2 cellular contexts compared by ENCODE assay signal in genomic region chr20:46546293-46546692, GRCh38.
TF ChIP-seq lines count a peak whose summit lies in the region.

No MANE protein-coding gene starts in this region.

TF ChIP-seq in HepG2, 621 proteins besides CTCF, POLR2A, EP300 and RAD21:
- TF ChIP-seq USF2 (IDR thresholded peaks at IDR 0.05; ENCODE audit: low read depth, low read length): peak; percentile 81
- TF ChIP-seq USF2 (CRISPR knock-in tag; IDR thresholded peaks at IDR 0.05; ENCODE audit: borderline replicate concordance): peak; percentile 59; the same call in 1 of the 2 replicates
- TF ChIP-seq NAIF1 (CRISPR knock-in tag; IDR thresholded peaks at IDR 0.05; ENCODE audit: borderline replicate concordance): no peak
- TF ChIP-seq RAD51 (IDR thresholded peaks at IDR 0.05; ENCODE audit: borderline replicate concordance): peak; percentile 56; the same call in 1 of the 2 replicates
- no peak for TF ChIP-seq HNRNPL (IDR thresholded peaks at IDR 0.05; ENCODE audit: low read depth, low read length)
- no peak for TF ChIP-seq ARHGAP35 (CRISPR knock-in tag; IDR thresholded peaks at IDR 0.05; ENCODE audit: borderline replicate concordance)
- no peak for TF ChIP-seq RORA (CRISPR knock-in tag; IDR thresholded peaks at IDR 0.05)
- TF ChIP-seq NFYB (CRISPR knock-in tag; IDR thresholded peaks at IDR 0.05): peak; percentile 77
- TF ChIP-seq NFYC (CRISPR knock-in tag; IDR thresholded peaks at IDR 0.05): peak; percentile 73

TF ChIP-seq in WTC11, 78 proteins besides CTCF, POLR2A, EP300 and RAD21:
- TF ChIP-seq JAZF1 (CRISPR knock-in tag; IDR thresholded peaks at IDR 0.05) (no peak), NFYB (CRISPR knock-in tag; conservative IDR thresholded peaks at IDR 0.05; ENCODE audit: low read depth) (peak; percentile 65), USF2 (CRISPR knock-in tag; IDR thresholded peaks at IDR 0.05) (peak; percentile 75)
